Comparison of ENCODE assay signal across 8 cellular contexts in genomic region chr21:42009831-42010506, GRCh38. TPM values are rescaled to one million over a fixed set of nuclear protein-coding genes. Genes with fewer than 3 reads are reported as not detected.
A peak's percentile ranks its signal among the peaks of the same experiment; 100 is the strongest.
DNase-seq lines count a peak whose midpoint lies in the region; ATAC-seq and TF ChIP-seq lines count a peak whose summit lies in the region.

TSS of gene ZBTB21 (minus strand) at chr21:42010360. CDS start at chr21:41994095, 16,265 bp downstream.

- peaks cover 3% of the 10 kb centered on the region for H3K9me3 Mint-ChIP-seq in natural killer cell treated with Interleukin-12 subunit alpha and Interleukin-12 subunit beta and Interleukin-15 and Interleukin-18, amount 100 ng/mL, for 72 hours

- H3K4me3 ChIP-seq in Loucy (ENCODE audit: low read length, poor library complexity, severe bottlenecking), result peak within 1 kb of the TSS; percentile 86

- H3K9me2 ChIP-seq in Loucy (replicated peaks; ENCODE audit: low read depth, low read length), result no peaks in the 10 kb centered on the region

- H3K9ac ChIP-seq in Loucy (ENCODE audit: low read depth, low read length, poor library complexity, severe bottlenecking), result peak within 1 kb of the TSS; percentile 94

- DNase-seq in Daoy (ENCODE audit: low read depth), result peak; percentile 100
- DNase-seq in H4 (ENCODE audit: low spot score), result peak; percentile 99
- DNase-seq in activated T-helper 9 cell treated with anti-CD3 and anti-CD28 coated beads, Interleukin-2, amount 50 U/mL, for 16 hours (ENCODE audit: low read depth), result peak; percentile 98
- peak; percentile 98 for DNase-seq in fibroblast of peridontal ligament (ENCODE audit: extremely low read depth)
- DNase-seq in natural killer cell treated with Interleukin-12 subunit alpha and Interleukin-12 subunit beta and Interleukin-15 and Interleukin-18, amount 100 ng/mL, for 72 hours (ENCODE audit: low spot score), result peak; percentile 99
- peak; percentile 99 for DNase-seq in stimulated activated naive CD8-positive, alpha-beta T cell treated with anti-CD3 and anti-CD28 coated beads, Interleukin-15, Interleukin-2, amounts not matched to agents 100 U/mL and 50 U/mL, for 24 hours

- H3K27ac Mint-ChIP-seq in natural killer cell treated with Interleukin-12 subunit alpha and Interleukin-12 subunit beta and Interleukin-15 and Interleukin-18, amount 100 ng/mL, for 72 hours, result peak within 1 kb of the TSS; percentile 95 to 97

- H3K4me3 Mint-ChIP-seq in natural killer cell treated with Interleukin-12 subunit alpha and Interleukin-12 subunit beta and Interleukin-15 and Interleukin-18, amount 100 ng/mL, for 72 hours, result peak within 1 kb of the TSS; percentile 94

- H3K36me3 ChIP-seq in Loucy (ENCODE audit: insufficient read depth, low read length), result no peaks in the 10 kb centered on the region

- TF ChIP-seq CTCF in Loucy (conservative IDR thresholded peaks at IDR 0.05; ENCODE audit: low read length), result no peak

- no peaks in the 10 kb centered on the region for H3K27me3 ChIP-seq in Loucy (ENCODE audit: insufficient read depth, low read length, poor library complexity, severe bottlenecking)

- peak within 1 kb of the TSS; percentile 78; the same call in 1 of the 2 replicates for H2AFZ ChIP-seq in Loucy (ENCODE audit: low read length)

- H3K4me1 Mint-ChIP-seq in natural killer cell treated with Interleukin-12 subunit alpha and Interleukin-12 subunit beta and Interleukin-15 and Interleukin-18, amount 100 ng/mL, for 72 hours (ENCODE audit: low read depth in 2 of 2), result peaks cover 14 to 33% of the 10 kb centered on the region in 2 donors

- H3K4me1 ChIP-seq in Loucy (ENCODE audit: insufficient read depth, low read length, poor library complexity, severe bottlenecking), result peaks cover 60% of the 10 kb centered on the region

- peak; percentile 89 for TF ChIP-seq POLR2A in Raji (IDR thresholded peaks at IDR 0.05; ENCODE audit: insufficient read depth, low read depth, low read length)

- peak; percentile 92 to 93 for ATAC-seq in natural killer cell treated with Interleukin-12 subunit alpha and Interleukin-12 subunit beta and Interleukin-15 and Interleukin-18, amount 100 ng/mL, for 72 hours
- peak; percentile 89 for ATAC-seq in stimulated activated naive CD8-positive, alpha-beta T cell treated with anti-CD3 and anti-CD28 coated beads, Interleukin-15, Interleukin-2, amounts not matched to agents 100 U/mL and 50 U/mL, for 24 hours

- H3K79me2 ChIP-seq in Loucy (ENCODE audit: insufficient read depth, low read length), result peaks cover 66% of the 10 kb centered on the region

- peak within 1 kb of the TSS; percentile 91 for H3K4me2 ChIP-seq in Loucy (ENCODE audit: low read depth, low read length, poor library complexity, severe bottlenecking)

- peaks cover 11% of the 10 kb centered on the region for H4K20me1 ChIP-seq in Loucy (ENCODE audit: insufficient read depth, low read length, poor library complexity, severe bottlenecking)

- H3K9me3 ChIP-seq in Loucy (ENCODE audit: insufficient read depth, low read depth, low read length), result no peaks in the 10 kb centered on the region; the same call in 1 of the 2 replicates

- H3F3A ChIP-seq in Loucy (ENCODE audit: low read depth), result no peaks in the 10 kb centered on the region

- H3K36me3 Mint-ChIP-seq in natural killer cell treated with Interleukin-12 subunit alpha and Interleukin-12 subunit beta and Interleukin-15 and Interleukin-18, amount 100 ng/mL, for 72 hours, result peaks cover 11% of the 10 kb centered on the region

- H3K27me3 Mint-ChIP-seq in natural killer cell treated with Interleukin-12 subunit alpha and Interleukin-12 subunit beta and Interleukin-15 and Interleukin-18, amount 100 ng/mL, for 72 hours, result peaks cover 12 to 18% of the 10 kb centered on the region in 2 donors

RNA-seq across cellular contexts. Expression of gene ZBTB21, which starts in this region (rescaled TPM):
- 16.9 and 17.7 TPM in 2 replicates for total RNA-seq in Daoy (2014; rRNA removed; shearing (Covaris generic))
- total RNA-seq in H4 (2014; rRNA removed; shearing (Covaris generic)), result 12.8 and 16.0 TPM in 2 replicates
- total RNA-seq in natural killer cell treated with Interleukin-12 subunit alpha and Interleukin-12 subunit beta and Interleukin-15 and Interleukin-18, amount 100 ng/mL, for 72 hours, result 10 to 100 TPM; 13.0 to 20.4 TPM

Comparison
In these comparisons a context has a peak if more than half of its experiments do, and no peak if none do; other contexts are left out.
1. Peak in every context shown above with its lines: DNase-seq, ATAC-seq and H3K4me3 ChIP-seq.